19 cellular contexts compared by ENCODE assay signal in the genomic region with DNA sequence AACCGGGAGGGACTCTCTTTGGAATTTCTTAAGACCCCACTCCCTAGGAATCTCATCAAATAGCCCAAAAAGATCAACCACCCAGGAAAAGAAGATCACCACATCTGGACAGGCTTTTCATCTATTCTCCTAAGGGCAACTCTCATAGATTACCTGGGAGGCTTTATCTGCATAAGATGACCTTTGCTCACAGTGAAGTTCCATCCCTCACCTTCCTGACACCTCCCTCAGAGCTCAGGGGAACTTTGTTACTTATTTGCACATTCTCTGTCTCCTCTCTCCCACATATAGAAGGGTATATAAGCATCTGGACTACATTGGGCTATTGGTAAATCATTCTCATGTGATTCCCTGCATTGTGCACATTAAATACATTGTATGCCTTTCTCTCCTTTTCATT.
"Had no signal": no experiment of that assay in that cellular context is flagged by ENCODE, and none has a peak within 500 bp of the region (broad histone marks: within the 10 kb centered on the region; RNA-seq: fewer than 3 reads in every experiment).

No MANE protein-coding gene starts in this region.

- H3K4me3 ChIP-seq: esophagus squamous epithelium, mucosa of descending colon, sigmoid colon, skin epidermis, stomach, thoracic aorta, transverse colon had no signal

- H3K4me1 ChIP-seq: foreskin keratinocyte, sigmoid colon, stomach had no signal

- H3K36me3 ChIP-seq: esophagus squamous epithelium, sigmoid colon, stomach, thoracic aorta, transverse colon had no signal

- H3K9me3 ChIP-seq: esophagus squamous epithelium, mucosa of descending colon, sigmoid colon, stomach, thoracic aorta, transverse colon had no signal

- H3K9me3 Mint-ChIP-seq: dendritic cell treated with granulocyte-macrophage colony-stimulating factor and Interleukin-4, amounts not matched to agents 40 ng/mL and 50 ng/mL, for 4 days; effector memory CD8-positive, alpha-beta T cell had no signal

- H3K4me3 Mint-ChIP-seq: dendritic cell treated with granulocyte-macrophage colony-stimulating factor and Interleukin-4, amounts not matched to agents 40 ng/mL and 50 ng/mL, for 4 days; effector memory CD8-positive, alpha-beta T cell; naive thymus-derived CD8-positive, alpha-beta T cell had no signal

- H3K27me3 Mint-ChIP-seq: dendritic cell treated with granulocyte-macrophage colony-stimulating factor and Interleukin-4, amounts not matched to agents 40 ng/mL and 50 ng/mL, for 4 days; effector memory CD8-positive, alpha-beta T cell; naive thymus-derived CD8-positive, alpha-beta T cell had no signal

- H3K27me3 ChIP-seq: esophagus squamous epithelium, foreskin keratinocyte, sigmoid colon, stomach, transverse colon had no signal

- ATAC-seq: effector memory CD8-positive, alpha-beta T cell; foreskin keratinocyte; left cardiac atrium; mucosa of descending colon; naive thymus-derived CD8-positive, alpha-beta T cell had no signal

- H3K27ac ChIP-seq: esophagus squamous epithelium, foreskin keratinocyte, sigmoid colon, skin epidermis, stomach, thoracic aorta had no signal

- H3K27ac Mint-ChIP-seq: dendritic cell treated with granulocyte-macrophage colony-stimulating factor and Interleukin-4, amounts not matched to agents 40 ng/mL and 50 ng/mL, for 4 days; effector memory CD8-positive, alpha-beta T cell; naive thymus-derived CD8-positive, alpha-beta T cell had no signal

- DNase-seq: effector memory CD8-positive, alpha-beta T cell; esophagus squamous epithelium; foreskin keratinocyte; kidney; left cardiac atrium; mammary epithelial cell; naive thymus-derived CD8-positive, alpha-beta T cell; posterior cingulate gyrus; sigmoid colon; stimulated activated CD4-positive, alpha-beta T cell treated with anti-CD3 and anti-CD28 coated beads, Interleukin-2, amount 100 ng/mL, for 24 hours; stimulated activated CD4-positive, alpha-beta T cell treated with anti-CD3 and anti-CD28 coated beads, Interleukin-4, amount 100 ng/mL, for 4 hours; stimulated activated naive CD4-positive, alpha-beta T cell; stomach; substantia nigra; transverse colon had no signal
